In the genomic region with DNA sequence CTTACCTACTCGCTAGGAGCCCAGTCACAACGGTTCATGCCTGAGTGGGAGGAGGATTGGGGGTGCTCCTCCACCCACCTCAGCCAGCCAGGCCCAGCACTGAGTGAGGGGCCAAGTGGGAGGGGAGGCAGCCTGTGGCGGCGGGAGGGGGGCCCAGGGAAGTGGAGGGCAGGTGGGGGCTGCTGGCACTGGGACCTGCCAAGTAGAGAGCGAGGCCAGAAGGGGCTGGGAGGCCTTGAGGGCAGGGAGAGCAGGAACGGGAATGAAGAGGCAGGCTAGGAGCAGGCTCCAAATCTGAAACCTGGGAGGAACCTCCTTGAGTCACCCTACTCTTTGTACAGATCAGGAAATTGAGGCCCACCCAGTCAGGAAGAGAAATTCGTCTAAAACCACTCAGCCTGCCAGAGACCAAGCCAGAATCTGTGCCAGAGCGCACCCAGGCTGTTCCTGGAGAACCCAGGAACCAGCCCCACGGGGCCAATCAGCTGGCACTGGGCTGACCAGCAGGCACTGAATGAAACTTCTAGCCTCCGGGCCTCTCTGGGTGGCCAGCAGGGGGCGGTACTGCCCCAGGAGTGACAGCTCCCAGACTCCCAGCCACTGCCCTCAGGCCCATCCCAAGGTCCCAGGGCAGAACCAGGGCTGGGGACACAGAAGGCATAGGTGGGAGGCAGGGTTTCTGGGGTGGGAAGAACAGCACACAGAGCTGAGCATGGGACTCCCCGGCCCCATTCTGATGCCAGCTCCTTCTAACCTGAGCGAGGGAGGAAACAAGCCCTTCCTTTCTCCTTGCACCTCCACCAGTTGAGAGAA, we compare ENCODE assay signal across 8 cellular contexts. TPM values are rescaled to one million over a fixed set of nuclear protein-coding genes. Genes with fewer than 3 reads are reported as not detected.
DNase-seq lines count a peak whose midpoint lies in the region; ATAC-seq and TF ChIP-seq lines count a peak whose summit lies in the region.

No MANE protein-coding gene starts in this region.

- H3K27ac ChIP-seq in right cardiac atrium (ENCODE audit: low read length), result no peak overlapping the region

- no peak for ATAC-seq in GM18505 (IDR thresholded peaks at IDR 0.05; ENCODE audit: unreplicated experiment)
- ATAC-seq in T-helper 17 cell, result peak; percentile 55
- peak; percentile 83 to 86 for ATAC-seq in right cardiac atrium
- peak; percentile 92 for ATAC-seq in sciatic nerve
- no peak for ATAC-seq in HG02610 (IDR thresholded peaks at IDR 0.05; ENCODE audit: unreplicated experiment)

- peaks cover 6% of the 10 kb centered on the region for H3K4me1 ChIP-seq in right cardiac atrium (ENCODE audit: control insufficient read depth, insufficient read depth, low read length)

- H3K4me3 Mint-ChIP-seq in T-helper 17 cell, result no peak overlapping the region

- intact Hi-C loops in right cardiac atrium (cut with DNase I), result loop anchor here (2.0 to 5.0 kb wide), 3 partner anchors 55 to 105 kb away; no protein-coding TSS in a partner anchor
- intact Hi-C loops in sciatic nerve (cut with DNase I), result loop anchor here (2.0 to 5.0 kb wide), 2 partner anchors 55 to 385 kb away; no protein-coding TSS in a partner anchor

- H3K9me3 ChIP-seq in T-helper 17 cell (ENCODE audit: control insufficient read depth, low read length, poor library complexity, severe bottlenecking) (no peaks in the 10 kb centered on the region), right cardiac atrium (ENCODE audit: control insufficient read depth, low read length) (no peaks in the 10 kb centered on the region)

- H3K27me3 ChIP-seq in right cardiac atrium (ENCODE audit: control insufficient read depth, insufficient read depth), result no peaks in the 10 kb centered on the region

- WGBS in right cardiac atrium, result 41% methylated on average over 13 of the region's 13 CpGs

- in situ Hi-C loops in ACHN (cut with HindIII; ENCODE audit: low pct_ligation_motif_present, low pct_unique_long_range_greater_than_20kb, low sequenced_read_pairs), result no loop called here

- peaks cover 13% of the 10 kb centered on the region for H3K4me1 Mint-ChIP-seq in T-helper 17 cell

- DNase-seq in ACHN (peak; percentile 78), NCI-H1092 (lab: John Stamatoyannopoulos, UW) (peak; percentile 32), T-helper 17 cell (peak; percentile 61 to 75 (median 70)), anterior cingulate cortex (lab: John Stamatoyannopoulos, UW) (peak in 57 of 58 donors; percentile 18 to 95 (median 79)), right cardiac atrium (peak; percentile 86 to 94 (median 94)), sciatic nerve (ENCODE audit: low spot score) (peak; percentile 93)

- no peaks in the 10 kb centered on the region for H3K36me3 Mint-ChIP-seq in T-helper 17 cell (ENCODE audit: low read depth)

- no peaks in the 10 kb centered on the region for H3K27me3 Mint-ChIP-seq in T-helper 17 cell

- no peak overlapping the region for H3K4me3 ChIP-seq in right cardiac atrium (ENCODE audit: low read length)

- peak; percentile 22 for TF ChIP-seq POLR2A in GM18505 (IDR thresholded peaks at IDR 0.05; ENCODE audit: borderline replicate concordance, extremely low read depth, insufficient read depth, insufficient read length)

- peak overlapping the region; percentile 67 for H3K27ac Mint-ChIP-seq in T-helper 17 cell

RNA-seq across cellular contexts. Expression of a gene that starts 14.8 kb away (rescaled TPM):
- total RNA-seq in T-helper 17 cell (not detected), right cardiac atrium (1 to 10 TPM; 1.1 to 1.7 (median 1.3) TPM), sciatic nerve (4.3 TPM)
- 0.66 TPM for polyA plus RNA-seq in right cardiac atrium

RNA-seq across cellular contexts. Expression of a gene that starts 51.5 kb away (rescaled TPM):
- total RNA-seq in T-helper 17 cell (1 to 10 TPM; 2.2 to 3.6 TPM), right cardiac atrium (1 to 10 TPM; 1.7 to 3.3 (median 2.2) TPM), sciatic nerve (30.9 TPM)
- polyA plus RNA-seq in right cardiac atrium, result 1.8 TPM

Comparison
In these comparisons a context has a peak if more than half of its experiments do, and no peak if none do; other contexts are left out.
1. DNase-seq: peak in every context shown above with its lines; median percentile 94 in right cardiac atrium; 93 in sciatic nerve; 79 in anterior cingulate cortex; 78 in ACHN; 70 in T-helper 17 cell; 32 in NCI-H1092.
2. ATAC-seq: peak in T-helper 17 cell (single experiment), right cardiac atrium (2 of 2) and sciatic nerve (single experiment); none in GM18505 (single experiment) and HG02610 (single experiment).